8 cellular contexts compared by ENCODE assay signal in genomic region chr4:169658970-169659735, GRCh38. TPM values are rescaled to one million over a fixed set of nuclear protein-coding genes. Genes with fewer than 3 reads are reported as not detected.
DNase-seq lines count a peak whose midpoint lies in the region; ATAC-seq and TF ChIP-seq lines count a peak whose summit lies in the region.

No MANE protein-coding gene starts in this region.

- H3K27ac Mint-ChIP-seq in memory B cell: peak overlapping the region; percentile 100

- H3K4me1 ChIP-seq in right atrium auricular region: peaks cover 0 to 22% of the 10 kb centered on the region in 2 donors
- H3K4me1 ChIP-seq in vagina: peaks cover 28% of the 10 kb centered on the region

- no peaks in the 10 kb centered on the region for H3K9me3 ChIP-seq in right atrium auricular region
- no peaks in the 10 kb centered on the region for H3K9me3 ChIP-seq in vagina

- TF ChIP-seq POLR2A in vagina (IDR thresholded peaks at IDR 0.05): no peak

- H3K36me3 Mint-ChIP-seq in memory B cell: peaks cover 4% of the 10 kb centered on the region

- H3K27me3 ChIP-seq in right atrium auricular region (no peaks in the 10 kb centered on the region), vagina (no peaks in the 10 kb centered on the region)

- H3K27ac ChIP-seq in right atrium auricular region: peak overlapping the region; percentile 84 to 90
- peak overlapping the region; percentile 46 for H3K27ac ChIP-seq in angular gyrus (ENCODE audit: low read depth, low read length)
- H3K27ac ChIP-seq in vagina: peak overlapping the region; percentile 79

- peaks cover 13% of the 10 kb centered on the region for H3K4me1 Mint-ChIP-seq in memory B cell

- peak overlapping the region; percentile 17 to 51 for H3K4me3 ChIP-seq in right atrium auricular region
- peak overlapping the region; percentile 25 to 43 for H3K4me3 ChIP-seq in vagina

- H3K4me3 Mint-ChIP-seq in memory B cell: no peak overlapping the region

- DNase-seq in right atrium auricular region (ENCODE audit: low spot score) (no peak), left cardiac atrium (no peak), memory B cell (ENCODE audit: low spot score in 2 of 2) (no peak), vagina (ENCODE audit: extremely low spot score in 2 of 2) (no peak), GM19240 (ENCODE audit: insufficient read length, low spot score) (no peak), RKO (ENCODE audit: low spot score) (no peak), NOMO-1 (lab: John Stamatoyannopoulos, UW; ENCODE audit: unreplicated experiment in 2 of 2) (no peak)

- no peaks in the 10 kb centered on the region for H3K27me3 Mint-ChIP-seq in memory B cell

- intact Hi-C loops in left cardiac atrium (cut with DNase I): loop anchor here in 1 of 2 donors (2.0 kb wide), 1 partner anchor 36 kb away; no protein-coding TSS in a partner anchor
- intact Hi-C loops in vagina (cut with DNase I): no loop called here

- no peak for TF ChIP-seq CTCF in right atrium auricular region (IDR thresholded peaks at IDR 0.05)
- TF ChIP-seq CTCF in vagina (IDR thresholded peaks at IDR 0.05): no peak

- H3K36me3 ChIP-seq in right atrium auricular region (no peaks in the 10 kb centered on the region), vagina (no peaks in the 10 kb centered on the region)

- H3K9me3 Mint-ChIP-seq in memory B cell: no peaks in the 10 kb centered on the region

- ATAC-seq in left cardiac atrium: no peak
- ATAC-seq in memory B cell (ENCODE audit: low read depth): no peak

RNA-seq across cellular contexts. Expression of gene CLCN3, which starts 38.8 kb away (rescaled TPM):
- total RNA-seq in right atrium auricular region (10 to 100 TPM; 32.9 to 58.4 TPM), left cardiac atrium (10 to 100 TPM; 38.7 to 42.5 TPM), vagina (19.6 TPM)

RNA-seq across cellular contexts. Expression of gene NEK1, which starts 46.8 kb away (rescaled TPM):
- 1 to 10 TPM; 7.2 to 9.3 TPM for total RNA-seq in right atrium auricular region
- total RNA-seq in left cardiac atrium: 10 to 100 TPM; 12.4 to 13.3 TPM
- 14.7 TPM for total RNA-seq in vagina
